1 cellular context compared by ENCODE assay signal in genomic region chr11:17423533-17424310, GRCh38.
TF ChIP-seq lines count a peak whose summit lies in the region.

No MANE protein-coding gene starts in this region.

TF ChIP-seq in HepG2, 621 proteins besides CTCF, POLR2A, EP300 and RAD21 (continued from another document and continues in another):
- peak; percentile 68; the same call in 1 of the 2 replicates for TF ChIP-seq ZNF607 (CRISPR knock-in tag; IDR thresholded peaks at IDR 0.05; ENCODE audit: borderline replicate concordance)
- no peak for TF ChIP-seq ZNF672 (CRISPR knock-in tag; IDR thresholded peaks at IDR 0.05)
- no peak for TF ChIP-seq MXD4 (CRISPR knock-in tag; IDR thresholded peaks at IDR 0.05)
- no peak for TF ChIP-seq ZNF7 (CRISPR knock-in tag; IDR thresholded peaks at IDR 0.05)
- TF ChIP-seq ZNF619 (CRISPR knock-in tag; IDR thresholded peaks at IDR 0.05): 0 out of 2 replicates have a peak, but pooled peaks have one; percentile 22
- TF ChIP-seq TFE3 (CRISPR knock-in tag; IDR thresholded peaks at IDR 0.05): peak; percentile 64; the same call in 1 of the 2 replicates
- no peak for TF ChIP-seq DNMT1 (CRISPR knock-in tag; IDR thresholded peaks at IDR 0.05)
- TF ChIP-seq ATF4 (CRISPR knock-in tag; IDR thresholded peaks at IDR 0.05): no peak
- TF ChIP-seq, protein P1, sequence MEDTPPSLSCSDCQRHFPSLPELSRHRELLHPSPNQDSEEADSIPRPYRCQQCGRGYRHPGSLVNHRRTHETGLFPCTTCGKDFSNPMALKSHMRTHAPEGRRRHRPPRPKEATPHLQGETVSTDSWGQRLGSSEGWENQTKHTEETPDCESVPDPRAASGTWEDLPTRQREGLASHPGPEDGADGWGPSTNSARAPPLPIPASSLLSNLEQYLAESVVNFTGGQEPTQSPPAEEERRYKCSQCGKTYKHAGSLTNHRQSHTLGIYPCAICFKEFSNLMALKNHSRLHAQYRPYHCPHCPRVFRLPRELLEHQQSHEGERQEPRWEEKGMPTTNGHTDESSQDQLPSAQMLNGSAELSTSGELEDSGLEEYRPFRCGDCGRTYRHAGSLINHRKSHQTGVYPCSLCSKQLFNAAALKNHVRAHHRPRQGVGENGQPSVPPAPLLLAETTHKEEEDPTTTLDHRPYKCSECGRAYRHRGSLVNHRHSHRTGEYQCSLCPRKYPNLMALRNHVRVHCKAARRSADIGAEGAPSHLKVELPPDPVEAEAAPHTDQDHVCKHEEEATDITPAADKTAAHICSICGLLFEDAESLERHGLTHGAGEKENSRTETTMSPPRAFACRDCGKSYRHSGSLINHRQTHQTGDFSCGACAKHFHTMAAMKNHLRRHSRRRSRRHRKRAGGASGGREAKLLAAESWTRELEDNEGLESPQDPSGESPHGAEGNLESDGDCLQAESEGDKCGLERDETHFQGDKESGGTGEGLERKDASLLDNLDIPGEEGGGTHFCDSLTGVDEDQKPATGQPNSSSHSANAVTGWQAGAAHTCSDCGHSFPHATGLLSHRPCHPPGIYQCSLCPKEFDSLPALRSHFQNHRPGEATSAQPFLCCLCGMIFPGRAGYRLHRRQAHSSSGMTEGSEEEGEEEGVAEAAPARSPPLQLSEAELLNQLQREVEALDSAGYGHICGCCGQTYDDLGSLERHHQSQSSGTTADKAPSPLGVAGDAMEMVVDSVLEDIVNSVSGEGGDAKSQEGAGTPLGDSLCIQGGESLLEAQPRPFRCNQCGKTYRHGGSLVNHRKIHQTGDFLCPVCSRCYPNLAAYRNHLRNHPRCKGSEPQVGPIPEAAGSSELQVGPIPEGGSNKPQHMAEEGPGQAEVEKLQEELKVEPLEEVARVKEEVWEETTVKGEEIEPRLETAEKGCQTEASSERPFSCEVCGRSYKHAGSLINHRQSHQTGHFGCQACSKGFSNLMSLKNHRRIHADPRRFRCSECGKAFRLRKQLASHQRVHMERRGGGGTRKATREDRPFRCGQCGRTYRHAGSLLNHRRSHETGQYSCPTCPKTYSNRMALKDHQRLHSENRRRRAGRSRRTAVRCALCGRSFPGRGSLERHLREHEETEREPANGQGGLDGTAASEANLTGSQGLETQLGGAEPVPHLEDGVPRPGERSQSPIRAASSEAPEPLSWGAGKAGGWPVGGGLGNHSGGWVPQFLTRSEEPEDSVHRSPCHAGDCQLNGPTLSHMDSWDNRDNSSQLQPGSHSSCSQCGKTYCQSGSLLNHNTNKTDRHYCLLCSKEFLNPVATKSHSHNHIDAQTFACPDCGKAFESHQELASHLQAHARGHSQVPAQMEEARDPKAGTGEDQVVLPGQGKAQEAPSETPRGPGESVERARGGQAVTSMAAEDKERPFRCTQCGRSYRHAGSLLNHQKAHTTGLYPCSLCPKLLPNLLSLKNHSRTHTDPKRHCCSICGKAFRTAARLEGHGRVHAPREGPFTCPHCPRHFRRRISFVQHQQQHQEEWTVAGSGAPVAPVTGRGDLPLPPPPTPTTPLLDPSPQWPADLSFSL (CRISPR knock-in tag; IDR thresholded peaks at IDR 0.05): no peak
- TF ChIP-seq, protein P2, sequence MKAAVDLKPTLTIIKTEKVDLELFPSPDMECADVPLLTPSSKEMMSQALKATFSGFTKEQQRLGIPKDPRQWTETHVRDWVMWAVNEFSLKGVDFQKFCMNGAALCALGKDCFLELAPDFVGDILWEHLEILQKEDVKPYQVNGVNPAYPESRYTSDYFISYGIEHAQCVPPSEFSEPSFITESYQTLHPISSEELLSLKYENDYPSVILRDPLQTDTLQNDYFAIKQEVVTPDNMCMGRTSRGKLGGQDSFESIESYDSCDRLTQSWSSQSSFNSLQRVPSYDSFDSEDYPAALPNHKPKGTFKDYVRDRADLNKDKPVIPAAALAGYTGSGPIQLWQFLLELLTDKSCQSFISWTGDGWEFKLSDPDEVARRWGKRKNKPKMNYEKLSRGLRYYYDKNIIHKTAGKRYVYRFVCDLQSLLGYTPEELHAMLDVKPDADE (CRISPR knock-in tag; IDR thresholded peaks at IDR 0.05): no peak
- no peak for TF ChIP-seq HOXA7 (CRISPR knock-in tag; IDR thresholded peaks at IDR 0.05)
- TF ChIP-seq GLI4 (CRISPR knock-in tag; IDR thresholded peaks at IDR 0.05; ENCODE audit: borderline replicate concordance): 0 out of 2 replicates have a peak, but pooled peaks have one; percentile 42
- no peak for TF ChIP-seq ZFAT (CRISPR knock-in tag; conservative IDR thresholded peaks at IDR 0.05)
- TF ChIP-seq DZIP1 (CRISPR knock-in tag; IDR thresholded peaks at IDR 0.05): no peak
- TF ChIP-seq ZMAT5 (CRISPR knock-in tag; IDR thresholded peaks at IDR 0.05; ENCODE audit: borderline replicate concordance, low read depth): no peak
- TF ChIP-seq TERF1 (CRISPR knock-in tag; IDR thresholded peaks at IDR 0.05): no peak
- TF ChIP-seq MBNL3 (CRISPR knock-in tag; conservative IDR thresholded peaks at IDR 0.05): no peak
- no peak for TF ChIP-seq WIZ (CRISPR knock-in tag; IDR thresholded peaks at IDR 0.05)
- no peak for TF ChIP-seq PRDM15 (CRISPR knock-in tag; IDR thresholded peaks at IDR 0.05)
- peak; percentile 21; the same call in 1 of the 2 replicates for TF ChIP-seq USF2 (IDR thresholded peaks at IDR 0.05; ENCODE audit: low read depth, low read length)
- TF ChIP-seq USF2 (CRISPR knock-in tag; IDR thresholded peaks at IDR 0.05; ENCODE audit: borderline replicate concordance): peak; percentile 21; the same call in 1 of the 2 replicates
- TF ChIP-seq MEF2D (CRISPR knock-in tag; IDR thresholded peaks at IDR 0.05): no peak
- no peak for TF ChIP-seq GABPB1 (CRISPR knock-in tag; IDR thresholded peaks at IDR 0.05)
- TF ChIP-seq IRX3 (CRISPR knock-in tag; IDR thresholded peaks at IDR 0.05; ENCODE audit: borderline replicate concordance, low read depth): no peak
- no peak for TF ChIP-seq TBP (CRISPR knock-in tag; IDR thresholded peaks at IDR 0.05)
- TF ChIP-seq, protein P3, sequence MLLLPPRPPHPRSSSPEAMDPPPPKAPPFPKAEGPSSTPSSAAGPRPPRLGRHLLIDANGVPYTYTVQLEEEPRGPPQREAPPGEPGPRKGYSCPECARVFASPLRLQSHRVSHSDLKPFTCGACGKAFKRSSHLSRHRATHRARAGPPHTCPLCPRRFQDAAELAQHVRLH (CRISPR knock-in tag; IDR thresholded peaks at IDR 0.05; ENCODE audit: borderline replicate concordance, low read depth): no peak
- no peak for TF ChIP-seq ZNF747 (CRISPR knock-in tag; IDR thresholded peaks at IDR 0.05; ENCODE audit: borderline replicate concordance)
- TF ChIP-seq RORA (CRISPR knock-in tag; IDR thresholded peaks at IDR 0.05): no peak
- peak; percentile 55; the same call in 1 of the 2 replicates for TF ChIP-seq ZBTB43 (CRISPR knock-in tag; conservative IDR thresholded peaks at IDR 0.05)
- peak; percentile 62 for TF ChIP-seq ZNF263 (CRISPR knock-in tag; IDR thresholded peaks at IDR 0.05)
- no peak for TF ChIP-seq YY1 (IDR thresholded peaks at IDR 0.05; ENCODE audit: insufficient read depth, insufficient replicate concordance, low read depth, low read length)
